Comparison of ENCODE assay signal across 9 cellular contexts in the genomic region with DNA sequence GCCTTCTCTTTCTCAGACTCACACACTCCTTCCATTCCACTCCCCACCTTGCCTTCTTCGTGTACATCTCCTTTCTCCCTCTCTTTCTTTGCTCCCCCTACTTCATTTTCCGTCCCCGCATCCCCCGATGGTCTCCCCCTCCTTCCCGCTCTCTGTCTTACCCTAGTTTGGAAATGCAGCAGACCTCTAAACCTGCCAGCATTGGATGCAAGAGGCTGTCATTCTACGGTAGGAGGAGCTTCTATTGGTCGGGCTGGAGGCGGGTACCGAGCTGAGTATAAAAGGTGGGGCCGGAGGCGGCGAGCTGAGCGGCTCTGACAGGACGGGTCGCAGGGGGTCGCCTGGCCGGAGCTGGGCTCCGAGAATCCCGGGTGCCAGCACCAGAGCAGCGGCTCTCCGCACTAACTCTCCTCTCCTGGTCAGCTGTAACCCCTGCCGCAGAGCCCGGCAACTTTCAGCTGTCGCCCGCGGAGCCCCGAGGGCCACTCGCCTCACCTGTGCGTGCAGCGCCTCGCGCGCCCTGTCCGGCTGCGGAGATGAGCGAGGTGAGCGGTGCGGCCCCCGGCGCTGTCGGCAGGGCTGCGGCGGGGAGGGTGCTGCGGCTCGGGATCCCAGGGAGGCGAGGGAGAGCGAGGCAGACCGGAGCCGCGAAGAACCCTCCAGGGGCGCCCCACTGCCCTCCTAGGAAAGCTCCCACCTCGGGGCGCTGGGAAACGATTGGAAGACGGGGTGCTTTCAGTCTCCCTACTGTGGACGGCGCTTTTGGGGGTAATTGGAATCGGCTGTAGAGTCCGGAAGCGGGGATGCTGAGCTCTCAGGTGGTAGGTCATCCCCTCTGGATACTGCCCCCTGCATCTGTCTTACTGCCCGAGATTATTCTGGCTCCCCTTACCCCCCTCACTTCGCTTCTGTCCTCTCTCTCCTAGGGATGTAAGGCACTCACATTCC. TPM values are rescaled to one million over a fixed set of nuclear protein-coding genes. Genes with fewer than 3 reads are reported as not detected.
DNase-seq lines count a peak whose midpoint lies in the region; ATAC-seq and TF ChIP-seq lines count a peak whose summit lies in the region.
"Had no signal": no experiment of that assay in that cellular context is flagged by ENCODE, and none has a peak within 500 bp of the region (broad histone marks: within the 10 kb centered on the region; RNA-seq: fewer than 3 reads in every experiment).

Gene PCP4L1, plus strand, starts transcription at position 307 of the 948 bp plus-strand sequence. Its CDS starts 230 bp downstream, at position 537.

- H3K4me1 ChIP-seq in mammary epithelial cell (ENCODE audit: insufficient read depth, low read length), result peaks cover 5% of the 10 kb centered on the region
- H3K4me1 ChIP-seq in skeletal muscle tissue (ENCODE audit: control insufficient read depth in 3 of 3, insufficient read depth in 3 of 3, low read length in 3 of 3), result peaks cover 0 to 5% (median 4%) of the 10 kb centered on the region in 3 donors

- H3K4me3 ChIP-seq in mammary epithelial cell (replicated peaks in 1 of 3; ENCODE audit: insufficient read depth in 1 of 3, low read depth in 2 of 3, low read length in 3 of 3), result peak within 1 kb of the TSS; percentile 37 to 52 (median 51)
- H3K4me3 ChIP-seq in skeletal muscle tissue (ENCODE audit: low read length in 3 of 3), result peak within 1 kb of the TSS; percentile 37 to 48 (median 45)

- H3K27ac Mint-ChIP-seq in Calu3 (ENCODE audit: unreplicated experiment), result peak within 1 kb of the TSS; percentile 14
- no peak within 1 kb of the TSS for H3K27ac Mint-ChIP-seq in T-helper 1 cell treated with Interleukin-12 subunit alpha and Interleukin-12 subunit beta and Interleukin-4 antibody, amounts not matched to agents 30 μg/mL and 1 μg/mL, for 36 hours

- H3K27me3 ChIP-seq in mammary epithelial cell (ENCODE audit: insufficient read depth, low read length) (peaks cover 11% of the 10 kb centered on the region), skeletal muscle tissue (ENCODE audit: control insufficient read depth in 3 of 3, insufficient read depth in 3 of 3, low read length in 3 of 3) (peaks cover 32 to 40% (median 38%) of the 10 kb centered on the region in 3 donors)

- peaks cover 10% of the 10 kb centered on the region for H3K36me3 Mint-ChIP-seq in Calu3 (ENCODE audit: insufficient read depth, unreplicated experiment)
- peaks cover 7% of the 10 kb centered on the region for H3K36me3 Mint-ChIP-seq in T-helper 1 cell treated with Interleukin-12 subunit alpha and Interleukin-12 subunit beta and Interleukin-4 antibody, amounts not matched to agents 30 μg/mL and 1 μg/mL, for 36 hours (ENCODE audit: low read depth)

- in situ Hi-C loops in mammary epithelial cell (cut with MboI; ENCODE audit: low sequenced_read_pairs in 2 of 2), result no loop called here

- H3K9ac ChIP-seq in mammary epithelial cell (ENCODE audit: insufficient read depth, low read length), result no peak within 1 kb of the TSS
- H3K9ac ChIP-seq in skeletal muscle tissue (ENCODE audit: low read depth in 1 of 3, low read length in 3 of 3), result peak within 1 kb of the TSS in 1 of 3 donors; percentile 33
- H3K9ac ChIP-seq: KMS-11 had no signal

- ATAC-seq in HG02798 (IDR thresholded peaks at IDR 0.05; ENCODE audit: poor library complexity, unreplicated experiment), result peak; percentile 57
- ATAC-seq in HG02981 (IDR thresholded peaks at IDR 0.05; ENCODE audit: unreplicated experiment), result no peak
- no peak for ATAC-seq in HG03378 (IDR thresholded peaks at IDR 0.05; ENCODE audit: unreplicated experiment)

- dilution Hi-C loops in mammary epithelial cell (cut with HindIII; ENCODE audit: low sequenced_read_pairs), result loop anchor here (5.0 kb wide), 3 partner anchors 51 to 104 kb away; no protein-coding TSS in a partner anchor

- DNase-seq in Calu3 (peak; percentile 75), mammary epithelial cell (peak; percentile 69), iPS-NIHi7 (ENCODE audit: extremely low spot score) (peak; percentile 95)

- peak within 1 kb of the TSS; percentile 68 for H3K4me3 Mint-ChIP-seq in Calu3 (ENCODE audit: low read depth, unreplicated experiment)
- H3K4me3 Mint-ChIP-seq in T-helper 1 cell treated with Interleukin-12 subunit alpha and Interleukin-12 subunit beta and Interleukin-4 antibody, amounts not matched to agents 30 μg/mL and 1 μg/mL, for 36 hours, result peak within 1 kb of the TSS; percentile 79

- H3K79me2 ChIP-seq in mammary epithelial cell (ENCODE audit: insufficient read depth, low read length), result no peaks in the 10 kb centered on the region

- 4% methylated on average over 38 of the region's 62 CpGs for WGBS in mammary epithelial cell (ENCODE audit: low coverage, missing lambda C conversion rate)

- intact Hi-C loops in Calu3 (cut with micrococcal nuclease; ENCODE audit: unreplicated experiment) (no loop called here), mammary epithelial cell (cut with micrococcal nuclease) (loop anchor here (2.0 kb wide), 1 partner anchor 32 kb away; no protein-coding TSS in a partner anchor)

- peaks cover 34% of the 10 kb centered on the region for H3K4me1 Mint-ChIP-seq in Calu3 (ENCODE audit: low read depth, unreplicated experiment)
- peaks cover 7% of the 10 kb centered on the region for H3K4me1 Mint-ChIP-seq in T-helper 1 cell treated with Interleukin-12 subunit alpha and Interleukin-12 subunit beta and Interleukin-4 antibody, amounts not matched to agents 30 μg/mL and 1 μg/mL, for 36 hours (ENCODE audit: low read depth)

- no peaks in the 10 kb centered on the region for H3K36me3 ChIP-seq in mammary epithelial cell (ENCODE audit: insufficient read depth, low read length)
- no peaks in the 10 kb centered on the region for H3K36me3 ChIP-seq in skeletal muscle tissue (ENCODE audit: control insufficient read depth in 3 of 3, insufficient read depth in 3 of 3, low read length in 3 of 3)

- no peaks in the 10 kb centered on the region for H4K20me1 ChIP-seq in mammary epithelial cell (ENCODE audit: insufficient read depth, low read length)

- CTCF ChIA-PET in Calu3 (lab: Charles Lee), result interaction anchor here (0.5 to 0.9 kb wide), 7 partner anchors 10 to 93 kb away, joined by 4 to 8 read pairs (median 5); no protein-coding TSS in a partner anchor
- CTCF ChIA-PET in mammary epithelial cell (lab: Charles Lee; ENCODE audit: low non-redundant PET), result no interaction called here

- peaks cover 60% of the 10 kb centered on the region for H3K27me3 Mint-ChIP-seq in Calu3 (ENCODE audit: unreplicated experiment)
- peaks cover 64% of the 10 kb centered on the region for H3K27me3 Mint-ChIP-seq in T-helper 1 cell treated with Interleukin-12 subunit alpha and Interleukin-12 subunit beta and Interleukin-4 antibody, amounts not matched to agents 30 μg/mL and 1 μg/mL, for 36 hours (ENCODE audit: low read depth)

- no peaks in the 10 kb centered on the region for H3K9me3 ChIP-seq in mammary epithelial cell (replicated peaks; ENCODE audit: insufficient read depth, low read length)
- peaks cover 0 to 3% (median 2%) of the 10 kb centered on the region in 3 donors for H3K9me3 ChIP-seq in skeletal muscle tissue (ENCODE audit: control insufficient read depth in 3 of 3, low read length in 3 of 3)

- peaks cover 7% of the 10 kb centered on the region for H3K9me3 Mint-ChIP-seq in Calu3 (ENCODE audit: low read depth, unreplicated experiment)
- peaks cover 31% of the 10 kb centered on the region for H3K9me3 Mint-ChIP-seq in T-helper 1 cell treated with Interleukin-12 subunit alpha and Interleukin-12 subunit beta and Interleukin-4 antibody, amounts not matched to agents 30 μg/mL and 1 μg/mL, for 36 hours

- peak within 1 kb of the TSS; percentile 89 for H3K4me2 ChIP-seq in mammary epithelial cell (ENCODE audit: insufficient read depth, low read depth, low read length)
- H3K4me2 ChIP-seq: KMS-11 had no signal

- BruUV-seq in Calu3 (replicated peaks; lab: Mats Ljungman, UMichigan) (no TSS peak), mammary epithelial cell (replicated peaks; lab: Mats Ljungman, UMichigan) (no TSS peak)

- TF ChIP-seq CTCF in Calu3 (IDR thresholded peaks at IDR 0.05; ENCODE audit: unreplicated experiment), result no peak
- no peak for TF ChIP-seq CTCF in mammary epithelial cell (conservative IDR thresholded peaks at IDR 0.05 in 1 of 2, IDR thresholded peaks at IDR 0.05 in 1 of 2; ENCODE audit: extremely low read depth in 1 of 2, insufficient read depth in 1 of 2, low read depth in 1 of 2, low read length in 2 of 2)

- peak within 1 kb of the TSS; percentile 83 for H2AFZ ChIP-seq in mammary epithelial cell (ENCODE audit: low read depth, low read length)

- H3K27ac ChIP-seq in mammary epithelial cell (ENCODE audit: insufficient read depth, low read depth, low read length) (no peak within 1 kb of the TSS), skeletal muscle tissue (ENCODE audit: low read depth, low read length) (no peak within 1 kb of the TSS)
- H3K27ac ChIP-seq: KMS-11 had no signal

RNA-seq across cellular contexts. Expression of gene PCP4L1, which starts in this region (rescaled TPM):
- total RNA-seq in Calu3 (2022), result not detected in 2 replicates
- total RNA-seq in mammary epithelial cell, result under 1 TPM in 1 of 2 donors, not detected in 1; 0.42 TPM
- polyA plus RNA-seq in mammary epithelial cell, result 0.09 TPM
- not detected for polyA minus RNA-seq in mammary epithelial cell
- 0.52 TPM for total RNA-seq in skeletal muscle tissue

Comparison
In these comparisons a context has a peak if more than half of its experiments do, and no peak if none do; other contexts are left out.
1. Peak in DNase-seq in Calu3; RNA of the gene not detected or under 1 TPM.
2. Peak in DNase-seq, H3K4me3 ChIP-seq and H3K4me2 ChIP-seq in mammary epithelial cell; RNA of the gene not detected or under 1 TPM.